ENCODE assay signal across 13 cellular contexts in the genomic region with DNA sequence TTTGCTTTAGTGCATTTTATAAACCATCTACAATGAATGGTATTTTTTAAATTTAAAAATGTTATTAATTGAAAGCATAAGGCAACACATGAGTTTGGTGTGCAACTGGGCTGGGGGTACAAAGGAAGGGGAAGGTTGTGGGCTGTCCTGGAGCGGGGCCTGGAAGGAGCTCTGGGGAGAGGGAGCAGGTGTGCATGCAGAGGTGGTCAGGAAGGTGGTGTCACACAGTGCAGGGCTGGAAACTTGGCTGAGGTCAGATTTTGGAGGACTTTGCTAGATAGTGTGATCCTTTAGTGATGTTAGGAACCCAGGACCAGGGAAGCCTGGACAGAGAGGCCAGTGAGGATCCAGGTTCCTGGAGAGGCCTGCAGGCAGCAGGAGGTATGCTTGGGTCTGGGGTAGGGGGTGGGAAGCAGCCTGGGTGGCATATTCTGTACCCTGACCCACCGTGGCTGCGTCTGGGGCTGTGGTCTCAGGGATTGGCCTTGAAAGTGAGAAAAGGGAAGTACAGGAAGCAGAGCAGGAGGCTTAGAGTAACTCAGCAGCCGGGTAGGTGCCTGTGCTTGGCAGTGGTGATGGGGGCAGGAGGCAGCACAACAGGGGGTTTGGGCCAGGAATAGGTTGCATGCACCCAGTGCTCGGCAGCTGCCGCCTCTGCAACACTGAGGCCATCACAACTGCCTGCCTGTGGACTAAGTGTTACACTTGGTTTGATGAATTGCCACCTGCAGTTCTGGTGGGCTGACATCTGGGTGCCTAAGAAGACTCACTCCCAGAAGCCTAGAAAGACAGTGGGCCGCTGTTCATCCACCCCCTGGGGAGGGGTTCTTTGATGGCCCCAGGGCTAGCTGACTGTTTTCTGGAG. TPM values are rescaled to one million over a fixed set of nuclear protein-coding genes. Genes with fewer than 3 reads are reported as not detected.
"Had no signal": no experiment of that assay in that cellular context is flagged by ENCODE, and none has a peak within 500 bp of the region (broad histone marks: within the 10 kb centered on the region; RNA-seq: fewer than 3 reads in every experiment).

No MANE protein-coding gene starts in this region.

- H3K4me3 ChIP-seq: gastrocnemius medialis, suprapubic skin, upper lobe of left lung had no signal

- H3K36me3 ChIP-seq: gastrocnemius medialis, upper lobe of left lung had no signal

- H3K27me3 ChIP-seq: gastrocnemius medialis, suprapubic skin, upper lobe of left lung had no signal

- ATAC-seq: activated CD8-positive, alpha-beta T cell treated with anti-CD3 and anti-CD28 coated beads for 36 hours; gastrocnemius medialis had no signal

- H3K9me3 ChIP-seq: gastrocnemius medialis, suprapubic skin, upper lobe of left lung had no signal

- H3K27ac ChIP-seq: gastrocnemius medialis, suprapubic skin, upper lobe of left lung had no signal

- DNase-seq: activated CD4-positive, alpha-beta T cell treated with anti-CD3 and anti-CD28 coated beads for 1 hour; activated CD8-positive, alpha-beta T cell treated with anti-CD3 and anti-CD28 coated beads for 36 hours; activated naive CD4-positive, alpha-beta T cell treated with Interleukin-2 at 50 U/mL for 16 hours; effector CD4-positive, alpha-beta T cell; gastrocnemius medialis; kidney; small intestine; upper lobe of left lung had no signal

- H3K4me1 ChIP-seq: suprapubic skin, upper lobe of left lung had no signal

RNA-seq across cellular contexts. Expression of a gene that starts 33.0 kb away (rescaled TPM):
- total RNA-seq: activated CD8-positive, alpha-beta T cell treated with anti-CD3 and anti-CD28 coated beads for 36 hours; activated T-helper 1 cell treated with anti-CD3 and anti-CD28 coated beads, Interleukin-12 subunit alpha, Interleukin-12 subunit beta, Interleukin-2, Interleukin-4 antibody, amounts not matched to agents 30 ng/mL and 10 ng/mL and 1 ng/mL, durations not matched to agents 14 hours and 24 hours and 36 hours; mesothelial cell of epicardium; T-helper 2 cell treated with Interferon-gamma antibody and Interleukin-4, amounts not matched to agents 100 ng/mL and 5 ng/mL, for 36 hours had no signal
- polyA plus RNA-seq: liver had no signal
